17 cellular contexts compared by ENCODE assay signal in the genomic region with DNA sequence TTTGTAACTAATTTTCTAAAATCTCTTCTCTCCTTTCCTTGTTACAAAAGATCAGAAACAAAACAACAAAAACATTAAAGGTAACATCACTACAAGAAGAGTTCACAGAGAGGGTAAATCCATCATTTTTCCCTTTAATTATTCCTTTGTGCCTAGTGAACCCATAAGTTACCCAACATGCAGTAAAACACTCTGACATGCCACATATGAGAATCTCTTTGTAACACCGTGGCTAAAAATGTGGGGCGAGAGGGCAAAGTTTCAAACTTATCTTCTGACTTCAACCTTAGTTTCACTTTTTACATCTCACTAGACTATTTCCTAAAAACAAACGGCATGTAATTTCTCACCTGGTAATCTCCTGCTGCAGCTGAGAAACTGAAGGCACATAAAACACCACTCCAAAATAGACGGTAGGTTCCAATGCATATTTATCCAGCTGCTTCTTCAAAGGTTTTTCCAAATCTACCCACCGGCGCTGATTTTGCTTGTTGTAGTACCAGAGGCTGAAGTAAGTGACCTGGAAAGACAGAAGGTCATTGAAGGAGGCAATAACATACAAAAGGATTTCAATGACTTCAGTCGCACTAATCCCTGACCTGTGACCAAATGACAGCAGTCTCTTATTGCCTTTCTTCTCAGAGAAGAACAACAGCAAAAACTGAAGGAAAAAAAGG. TPM values are rescaled to one million over a fixed set of nuclear protein-coding genes. Genes with fewer than 3 reads are reported as not detected.
A peak's percentile ranks its signal among the peaks of the same experiment; 100 is the strongest.
DNase-seq lines count a peak whose midpoint lies in the region; ATAC-seq, FAIRE-seq and TF ChIP-seq lines count a peak whose summit lies in the region.
"Had no signal": no experiment of that assay in that cellular context is flagged by ENCODE, and none has a peak within 500 bp of the region (broad histone marks: within the 10 kb centered on the region; RNA-seq: fewer than 3 reads in every experiment).

No MANE protein-coding gene starts in this region.

- H3K4me3 ChIP-seq in HUES48 (ENCODE audit: low read depth, low read length) (no peak overlapping the region), ectodermal cell (ENCODE audit: insufficient read depth, low read depth, low read length) (no peak overlapping the region)
- H3K4me3 ChIP-seq: esophagus muscularis mucosa, GM23248, MG63, SJCRH30, upper lobe of right lung had no signal

- H3K4me1 Mint-ChIP-seq in nephron progenitor cell: peaks cover 36% of the 10 kb centered on the region
- H3K4me1 Mint-ChIP-seq in activated CD8-positive, alpha-beta T cell treated with anti-CD3 and anti-CD28 coated beads, Interleukin-2, amount 10 ng/mL, durations not matched to agents 7 days and 5 days (ENCODE audit: low read depth): no peaks in the 10 kb centered on the region

- TF ChIP-seq CTCF in D721Med (IDR thresholded peaks at IDR 0.05; ENCODE audit: insufficient read depth, missing control alignments) (no peak), nephron progenitor cell (IDR thresholded peaks at IDR 0.05) (no peak)

- H3K27me3 Mint-ChIP-seq in nephron progenitor cell (ENCODE audit: low read depth, poor library complexity): no peaks in the 10 kb centered on the region
- H3K27me3 Mint-ChIP-seq in activated CD8-positive, alpha-beta T cell treated with anti-CD3 and anti-CD28 coated beads, Interleukin-2, amount 10 ng/mL, durations not matched to agents 7 days and 5 days (ENCODE audit: low read depth): peaks cover 24% of the 10 kb centered on the region

- H3K9me3 ChIP-seq in HUES48 (ENCODE audit: control insufficient read depth, insufficient read depth, low read length) (no peaks in the 10 kb centered on the region), ectodermal cell (ENCODE audit: control insufficient read depth, low read length) (no peaks in the 10 kb centered on the region)
- H3K9me3 ChIP-seq: esophagus muscularis mucosa, MG63, SJCRH30, upper lobe of right lung had no signal

- H3K27ac ChIP-seq in HUES48 (ENCODE audit: low read depth, low read length) (peak overlapping the region; percentile 28), ectodermal cell (ENCODE audit: insufficient read depth, low read depth, low read length, poor library complexity, severe bottlenecking) (peak overlapping the region; percentile 76)
- H3K27ac ChIP-seq: esophagus muscularis mucosa, GM23248, SJCRH30, upper lobe of right lung had no signal

- CTCF ChIA-PET in activated CD8-positive, alpha-beta T cell treated with anti-CD3 and anti-CD28 coated beads, Interleukin-2, amount 10 ng/mL, durations not matched to agents 7 days and 5 days (lab: Charles Lee): no interaction called here

- DNase-seq in D721Med (ENCODE audit: insufficient read length, low spot score) (no peak), nephron progenitor cell (peak; percentile 19), nucleus accumbens (lab: John Stamatoyannopoulos, UW) (no peak)
- DNase-seq in activated CD8-positive, alpha-beta T cell treated with anti-CD3 and anti-CD28 coated beads, Interleukin-2, amount 10 ng/mL, durations not matched to agents 7 days and 5 days: no peak
- DNase-seq: activated CD4-positive, alpha-beta T cell treated with anti-CD3 and anti-CD28 coated beads for 4 hours; amniotic stem cell; GM23248; MG63; SJCRH30; stimulated activated CD4-positive, alpha-beta T cell treated with anti-CD3 and anti-CD28 coated beads, Interleukin-4, amount 100 ng/mL, for 24 hours; T-helper 9 cell; upper lobe of right lung had no signal

- POLR2A ChIA-PET in activated CD8-positive, alpha-beta T cell treated with anti-CD3 and anti-CD28 coated beads, Interleukin-2, amount 10 ng/mL, durations not matched to agents 7 days and 5 days (lab: Charles Lee): no interaction called here

- peaks cover 38% of the 10 kb centered on the region for H3K36me3 Mint-ChIP-seq in nephron progenitor cell (ENCODE audit: low read depth)
- no peaks in the 10 kb centered on the region for H3K36me3 Mint-ChIP-seq in activated CD8-positive, alpha-beta T cell treated with anti-CD3 and anti-CD28 coated beads, Interleukin-2, amount 10 ng/mL, durations not matched to agents 7 days and 5 days (ENCODE audit: low read depth)

- H3K9ac ChIP-seq in HUES48 (ENCODE audit: low read depth, low read length): no peak overlapping the region
- H3K9ac ChIP-seq: GM23248 had no signal

- H3K4me1 ChIP-seq in HUES48 (ENCODE audit: control insufficient read depth, insufficient read depth, low read length) (no peaks in the 10 kb centered on the region), ectodermal cell (ENCODE audit: control insufficient read depth, insufficient read depth, low read length) (peaks cover 14% of the 10 kb centered on the region)
- H3K4me1 ChIP-seq: SJCRH30, upper lobe of right lung had no signal

- H3K36me3 ChIP-seq in HUES48 (ENCODE audit: control insufficient read depth, insufficient read depth, low read length) (0 out of 2 replicates have a peak, but pooled peaks cover 3% of the 10 kb centered on the region), ectodermal cell (ENCODE audit: control insufficient read depth, insufficient read depth, low read length) (no peaks in the 10 kb centered on the region)
- H3K36me3 ChIP-seq: MG63 had no signal

- H3K9me3 Mint-ChIP-seq in nephron progenitor cell: no peaks in the 10 kb centered on the region
- H3K9me3 Mint-ChIP-seq in activated CD8-positive, alpha-beta T cell treated with anti-CD3 and anti-CD28 coated beads, Interleukin-2, amount 10 ng/mL, durations not matched to agents 7 days and 5 days (ENCODE audit: insufficient read depth): no peaks in the 10 kb centered on the region

- peak; percentile 84 for FAIRE-seq in D721Med (lab: Jason Lieb, UNC)

- peak overlapping the region; percentile 73 for H3K4me3 Mint-ChIP-seq in nephron progenitor cell
- no peak overlapping the region for H3K4me3 Mint-ChIP-seq in activated CD8-positive, alpha-beta T cell treated with anti-CD3 and anti-CD28 coated beads, Interleukin-2, amount 10 ng/mL, durations not matched to agents 7 days and 5 days

- WGBS in ectodermal cell, 2 experiments: 66 to 77% methylated on average over 7 of the region's 7 CpGs

- H3K27me3 ChIP-seq in HUES48 (ENCODE audit: control insufficient read depth, insufficient read depth, low read length) (no peaks in the 10 kb centered on the region), ectodermal cell (ENCODE audit: control insufficient read depth, insufficient read depth, low read length, poor library complexity, severe bottlenecking) (no peaks in the 10 kb centered on the region)
- H3K27me3 ChIP-seq: esophagus muscularis mucosa, MG63, SJCRH30, upper lobe of right lung had no signal

- ATAC-seq in activated CD8-positive, alpha-beta T cell treated with anti-CD3 and anti-CD28 coated beads, Interleukin-2, amount 10 ng/mL, durations not matched to agents 7 days and 5 days: no peak
- no peak for ATAC-seq in GM18498 (IDR thresholded peaks at IDR 0.05; ENCODE audit: unreplicated experiment)
- no peak for ATAC-seq in HG02870 (IDR thresholded peaks at IDR 0.05; ENCODE audit: unreplicated experiment)
- ATAC-seq: upper lobe of right lung had no signal

- peak overlapping the region; percentile 98 for H3K27ac Mint-ChIP-seq in nephron progenitor cell
- no peak overlapping the region for H3K27ac Mint-ChIP-seq in activated CD8-positive, alpha-beta T cell treated with anti-CD3 and anti-CD28 coated beads, Interleukin-2, amount 10 ng/mL, durations not matched to agents 7 days and 5 days

RNA-seq across cellular contexts. Expression of gene PTPN21, which starts 37.9 kb away (rescaled TPM):
- 24.1 TPM for polyA plus RNA-seq in ectodermal cell (2013, experiment 1 of 4)
- 28.3 TPM for polyA plus RNA-seq in ectodermal cell (2013, experiment 2 of 4)
- polyA plus RNA-seq in ectodermal cell (2013, experiment 3 of 4): 17.1 TPM
- polyA plus RNA-seq in ectodermal cell (2013, experiment 4 of 4): 20.5 TPM
- under 1 TPM in 1 of 2 experiments, not detected in 1; 0.08 TPM for total RNA-seq in activated CD8-positive, alpha-beta T cell treated with anti-CD3 and anti-CD28 coated beads, Interleukin-2, amount 10 ng/mL, durations not matched to agents 7 days and 5 days

RNA-seq across cellular contexts. Expression of gene ZC3H14, which starts 46.0 kb away (rescaled TPM):
- 135 TPM for polyA plus RNA-seq in ectodermal cell (2013, experiment 1 of 4)
- 135 TPM for polyA plus RNA-seq in ectodermal cell (2013, experiment 2 of 4)
- polyA plus RNA-seq in ectodermal cell (2013, experiment 3 of 4): 103 TPM
- polyA plus RNA-seq in ectodermal cell (2013, experiment 4 of 4): 116 TPM
- total RNA-seq in activated CD8-positive, alpha-beta T cell treated with anti-CD3 and anti-CD28 coated beads, Interleukin-2, amount 10 ng/mL, durations not matched to agents 7 days and 5 days: 10 to 100 TPM; 39.6 to 42.4 TPM
